19 cellular contexts compared by ENCODE assay signal in genomic region chr17:78500806-78501205, GRCh38.
"Had no signal": no experiment of that assay in that cellular context is flagged by ENCODE, and none has a peak within 500 bp of the region (broad histone marks: within the 10 kb centered on the region; RNA-seq: fewer than 3 reads in every experiment).

No MANE protein-coding gene starts in this region.

- FAIRE-seq: colon, frontal cortex had no signal

- DNase-seq: dorsolateral prefrontal cortex; effector CD4-positive, alpha-beta T cell; left cardiac atrium; left lung; mesenchymal stem cell; naive B cell; spleen; stimulated activated CD4-positive, alpha-beta T cell treated with anti-CD3 and anti-CD28 coated beads, Interleukin-15, amount 100 ng/mL, for 24 hours; stimulated activated CD4-positive, alpha-beta T cell treated with anti-CD3 and anti-CD28 coated beads, Interleukin-2, amount 100 ng/mL, for 48 hours; stimulated activated naive B cell treated with anti-CD40 and anti-IgM and Interleukin-4, amounts not matched to agents 10 μg/mL and 1 μg/mL and 100 μg/mL, for 72 hours; transverse colon had no signal

- H3K9me3 ChIP-seq: left lung, mucosa of descending colon, prostate gland, right atrium auricular region, spleen, suprapubic skin, transverse colon, vagina had no signal

- H3K27me3 ChIP-seq: dorsolateral prefrontal cortex, left lung, right atrium auricular region, suprapubic skin, vagina had no signal

- H3K27ac ChIP-seq: dorsolateral prefrontal cortex, left lung, prostate gland, right atrium auricular region, skin epidermis, spleen, suprapubic skin, transverse colon, vagina had no signal

- H3K4me1 ChIP-seq: prostate gland, right atrium auricular region, suprapubic skin, transverse colon, vagina had no signal

- H3K4me3 ChIP-seq: dorsolateral prefrontal cortex, left lung, mucosa of descending colon, prostate gland, right atrium auricular region, skin epidermis, spleen, suprapubic skin, transverse colon, vagina had no signal

- H3K36me3 ChIP-seq: left lung, prostate gland, right atrium auricular region, spleen, suprapubic skin, transverse colon, vagina had no signal

- ATAC-seq: left cardiac atrium; left lung; mucosa of descending colon; stimulated activated naive B cell treated with anti-CD40 and anti-IgM and Interleukin-4, amounts not matched to agents 10 μg/mL and 1 μg/mL and 100 μg/mL, for 72 hours had no signal
